ENCODE assay signal across 9 cellular contexts in genomic region chr20:58691405-58691772, GRCh38. TPM values are rescaled to one million over a fixed set of nuclear protein-coding genes. Genes with fewer than 3 reads are reported as not detected.
DNase-seq lines count a peak whose midpoint lies in the region; ATAC-seq and TF ChIP-seq lines count a peak whose summit lies in the region.
"Had no signal": no experiment of that assay in that cellular context is flagged by ENCODE, and none has a peak within 500 bp of the region (broad histone marks: within the 10 kb centered on the region; RNA-seq: fewer than 3 reads in every experiment).

No MANE protein-coding gene starts in this region.

- H3K36me3 ChIP-seq in tibial artery, result peaks cover 12 to 14% (median 13%) of the 10 kb centered on the region in 3 donors

- no peak overlapping the region for H3K4me3 ChIP-seq in coronary artery
- no peak overlapping the region for H3K4me3 ChIP-seq in tibial artery

- intact Hi-C loops in tibial artery (cut with DNase I; ENCODE audit: low total_unique reads), result loop anchor here (10.0 kb wide), 1 partner anchor 387 kb away; the partner anchor contains the start of gene RAB22A

- H3K36me3 Mint-ChIP-seq in activated naive CD8-positive, alpha-beta T cell, result peaks cover 6% of the 10 kb centered on the region
- no peaks in the 10 kb centered on the region for H3K36me3 Mint-ChIP-seq in activated naive CD8-positive, alpha-beta T cell treated with anti-CD3 and anti-CD28 coated beads for 36 hours
- H3K36me3 Mint-ChIP-seq in natural killer cell treated with Interleukin-12 subunit alpha and Interleukin-12 subunit beta and Interleukin-15 and Interleukin-18, amount 100 ng/mL, for 72 hours, result no peaks in the 10 kb centered on the region

- no peaks in the 10 kb centered on the region for H3K9me3 ChIP-seq in tibial artery

- H3K4me3 Mint-ChIP-seq in activated naive CD8-positive, alpha-beta T cell, result peak overlapping the region; percentile 47
- H3K4me3 Mint-ChIP-seq in activated naive CD8-positive, alpha-beta T cell treated with anti-CD3 and anti-CD28 coated beads for 36 hours, result no peak overlapping the region
- no peak overlapping the region for H3K4me3 Mint-ChIP-seq in natural killer cell treated with Interleukin-12 subunit alpha and Interleukin-12 subunit beta and Interleukin-15 and Interleukin-18, amount 100 ng/mL, for 72 hours

- ATAC-seq in natural killer cell treated with Interleukin-12 subunit alpha and Interleukin-12 subunit beta and Interleukin-15 and Interleukin-18, amount 100 ng/mL, for 72 hours, result no peak
- ATAC-seq in HG03439 (IDR thresholded peaks at IDR 0.05; ENCODE audit: unreplicated experiment) (no peak), HG03354 (IDR thresholded peaks at IDR 0.05; ENCODE audit: poor library complexity, severe bottlenecking, unreplicated experiment) (no peak)

- H3K4me1 ChIP-seq in tibial artery, result peaks cover 0 to 42% (median 23%) of the 10 kb centered on the region in 4 donors

- no peaks in the 10 kb centered on the region for H3K27me3 Mint-ChIP-seq in activated naive CD8-positive, alpha-beta T cell
- no peaks in the 10 kb centered on the region for H3K27me3 Mint-ChIP-seq in activated naive CD8-positive, alpha-beta T cell treated with anti-CD3 and anti-CD28 coated beads for 36 hours
- H3K27me3 Mint-ChIP-seq in natural killer cell treated with Interleukin-12 subunit alpha and Interleukin-12 subunit beta and Interleukin-15 and Interleukin-18, amount 100 ng/mL, for 72 hours, result no peaks in the 10 kb centered on the region

- H3K9me3 Mint-ChIP-seq in activated naive CD8-positive, alpha-beta T cell (ENCODE audit: low read depth), result no peaks in the 10 kb centered on the region
- H3K9me3 Mint-ChIP-seq in activated naive CD8-positive, alpha-beta T cell treated with anti-CD3 and anti-CD28 coated beads for 36 hours, result no peaks in the 10 kb centered on the region
- no peaks in the 10 kb centered on the region for H3K9me3 Mint-ChIP-seq in natural killer cell treated with Interleukin-12 subunit alpha and Interleukin-12 subunit beta and Interleukin-15 and Interleukin-18, amount 100 ng/mL, for 72 hours

- H3K27ac Mint-ChIP-seq in activated naive CD8-positive, alpha-beta T cell, result no peak overlapping the region
- H3K27ac Mint-ChIP-seq in activated naive CD8-positive, alpha-beta T cell treated with anti-CD3 and anti-CD28 coated beads for 36 hours, result no peak overlapping the region
- H3K27ac Mint-ChIP-seq in natural killer cell treated with Interleukin-12 subunit alpha and Interleukin-12 subunit beta and Interleukin-15 and Interleukin-18, amount 100 ng/mL, for 72 hours, result peak overlapping the region; percentile 70 to 74

- TF ChIP-seq CTCF in coronary artery (IDR thresholded peaks at IDR 0.05), result no peak
- TF ChIP-seq CTCF in tibial artery (IDR thresholded peaks at IDR 0.05), result no peak

- peaks cover 10% of the 10 kb centered on the region for H3K4me1 Mint-ChIP-seq in activated naive CD8-positive, alpha-beta T cell (ENCODE audit: low read depth)
- peaks cover 9% of the 10 kb centered on the region for H3K4me1 Mint-ChIP-seq in activated naive CD8-positive, alpha-beta T cell treated with anti-CD3 and anti-CD28 coated beads for 36 hours
- peaks cover 4 to 10% of the 10 kb centered on the region in 2 donors for H3K4me1 Mint-ChIP-seq in natural killer cell treated with Interleukin-12 subunit alpha and Interleukin-12 subunit beta and Interleukin-15 and Interleukin-18, amount 100 ng/mL, for 72 hours (ENCODE audit: low read depth in 2 of 2)

- no peak for DNase-seq in activated naive CD8-positive, alpha-beta T cell treated with anti-CD3 and anti-CD28 coated beads for 36 hours
- DNase-seq in coronary artery (ENCODE audit: low spot score) (peak; percentile 71), tibial artery (peak in 1 of 2 donors; percentile 65), NCI-H1417 treated with DMSO at 0.1 percent for 48 hours (lab: John Stamatoyannopoulos, UW) (no peak)
- DNase-seq in natural killer cell treated with Interleukin-12 subunit alpha and Interleukin-12 subunit beta and Interleukin-15 and Interleukin-18, amount 100 ng/mL, for 72 hours (ENCODE audit: low spot score), result no peak
- DNase-seq: mammary epithelial cell had no signal

- H3K27ac ChIP-seq in coronary artery (peak overlapping the region; percentile 85 to 87), tibial artery (peak overlapping the region; percentile 90 to 94)

- H3K27me3 ChIP-seq in tibial artery, result no peaks in the 10 kb centered on the region

RNA-seq across cellular contexts. Expression of gene NPEPL1, which starts 1.2 kb away (rescaled TPM):
- 10 to 100 TPM; 13.7 to 15.2 TPM for total RNA-seq in activated naive CD8-positive, alpha-beta T cell treated with anti-CD3 and anti-CD28 coated beads for 36 hours
- total RNA-seq in natural killer cell treated with Interleukin-12 subunit alpha and Interleukin-12 subunit beta and Interleukin-15 and Interleukin-18, amount 100 ng/mL, for 72 hours, result 10 to 100 TPM; 23.6 to 30.4 TPM

RNA-seq across cellular contexts. Expression of gene STX16, which starts 40.3 kb away (rescaled TPM):
- 10 to 100 TPM; 84.0 to 93.5 TPM for total RNA-seq in activated naive CD8-positive, alpha-beta T cell treated with anti-CD3 and anti-CD28 coated beads for 36 hours
- total RNA-seq in natural killer cell treated with Interleukin-12 subunit alpha and Interleukin-12 subunit beta and Interleukin-15 and Interleukin-18, amount 100 ng/mL, for 72 hours, result 10 to 100 TPM; 92.4 to 92.8 TPM

Comparison
In these comparisons a context has a peak if more than half of its experiments do, and no peak if none do; other contexts are left out.
1. H3K27ac Mint-ChIP-seq: peak in natural killer cell treated with Interleukin-12 subunit alpha and Interleukin-12 subunit beta and Interleukin-15 and Interleukin-18, amount 100 ng/mL, for 72 hours (2 of 2); none in activated naive CD8-positive, alpha-beta T cell (single experiment) and activated naive CD8-positive, alpha-beta T cell treated with anti-CD3 and anti-CD28 coated beads for 36 hours (single experiment).